37 cellular contexts compared by ENCODE assay signal in the genomic region with DNA sequence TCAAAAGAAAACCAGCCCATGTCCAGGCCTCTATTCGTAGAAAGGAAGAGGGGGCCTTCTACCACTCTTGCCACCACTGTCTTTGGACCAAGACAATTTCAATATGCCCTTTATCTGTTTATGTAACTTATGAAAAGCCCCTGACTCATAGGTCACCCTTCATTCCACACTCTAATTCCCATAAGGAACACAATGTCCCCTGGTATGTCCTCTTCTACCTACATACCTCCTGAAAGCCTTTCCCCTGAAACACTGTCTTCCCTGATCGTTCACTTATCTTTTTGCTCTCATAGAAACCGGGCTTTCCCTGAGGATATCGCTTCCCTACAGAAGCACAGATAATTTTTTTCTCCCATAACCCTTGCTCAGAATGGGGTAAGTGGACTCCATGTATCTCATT. TPM values are rescaled to one million over a fixed set of nuclear protein-coding genes. Genes with fewer than 3 reads are reported as not detected.
A peak's percentile ranks its signal among the peaks of the same experiment; 100 is the strongest.
DNase-seq lines count a peak whose midpoint lies in the region; ATAC-seq, FAIRE-seq and TF ChIP-seq lines count a peak whose summit lies in the region.
"Had no signal": no experiment of that assay in that cellular context is flagged by ENCODE, and none has a peak within 500 bp of the region (broad histone marks: within the 10 kb centered on the region; RNA-seq: fewer than 3 reads in every experiment).

No MANE protein-coding gene starts in this region.

- no TSS peak for BruUV-seq in GM12878 (replicated peaks; lab: Mats Ljungman, UMichigan)

- H3K36me3 ChIP-seq in right atrium auricular region (peaks cover 10% of the 10 kb centered on the region), KMS-11 (ENCODE audit: insufficient read depth) (no peaks in the 10 kb centered on the region), GM12878 (ENCODE audit: control insufficient read depth in 2 of 2, insufficient read depth in 2 of 2, low read length in 1 of 2) (peaks cover 0 to 25% of the 10 kb centered on the region in 2 experiments; a peak in 2 of 4 replicates), stomach (peaks cover 0 to 31% (median 15%) of the 10 kb centered on the region in 4 donors), neural progenitor cell (no peaks in the 10 kb centered on the region)
- H3K36me3 ChIP-seq: uterus had no signal

- H3K27me3 Mint-ChIP-seq in neural progenitor cell (ENCODE audit: insufficient read depth, low read depth), result peaks cover 2% of the 10 kb centered on the region
- H3K27me3 Mint-ChIP-seq: activated B cell treated with CpG ODN at 0.5 μM for 24 hours; activated naive CD8-positive, alpha-beta T cell; activated T-cell treated with anti-CD3 and anti-CD28 coated beads, Interleukin-2, amount 50 U/mL, for 24 hours; CD4-positive, alpha-beta T cell; stimulated activated naive CD8-positive, alpha-beta T cell treated with anti-CD3 and anti-CD28 coated beads, Interleukin-15, amount 100 ng/mL, for 72 hours had no signal

- H3K4me2 ChIP-seq in KMS-11 (peak overlapping the region; percentile 66; the same call in 1 of the 2 replicates), GM12878 (ENCODE audit: control insufficient read depth, insufficient read depth) (peak overlapping the region; percentile 93), neural progenitor cell (no peak overlapping the region)

- SMC1A ChIA-PET in GM12878 (lab: Charles Lee; ENCODE audit: uncharacterized antibody, unreplicated experiment), result interaction anchor here (0.7 to 11.2 kb wide), 6 partner anchors 8 to 54 kb away, joined by 3 to 231 read pairs (median 5); no protein-coding TSS in a partner anchor

- TF ChIP-seq EP300 in GM12878 (IDR thresholded peaks at IDR 0.05; ENCODE audit: borderline replicate concordance in 1 of 2, control insufficient read depth in 1 of 2, low read depth in 2 of 2, low read length in 2 of 2) (no peak), stomach (IDR thresholded peaks at IDR 0.05) (no peak)

- no peak overlapping the region for H3K9ac ChIP-seq in KMS-11
- peak overlapping the region; percentile 32; the same call in 1 of the 2 replicates for H3K9ac ChIP-seq in GM12878 (ENCODE audit: control insufficient read depth, insufficient read depth, low read length)
- no peak overlapping the region for H3K9ac ChIP-seq in neural progenitor cell
- H3K9ac ChIP-seq: GM23248, parathyroid adenoma had no signal

- TF ChIP-seq CTCF in right atrium auricular region (IDR thresholded peaks at IDR 0.05) (no peak), KMS-11 (conservative IDR thresholded peaks at IDR 0.05; ENCODE audit: low read depth, low read length) (no peak), GM12878 (IDR thresholded peaks at IDR 0.05 in 2 of 3, conservative IDR thresholded peaks at IDR 0.05 in 1 of 3; ENCODE audit: control insufficient read depth in 2 of 3, extremely low read depth in 1 of 3, insufficient read depth in 1 of 3, low read depth in 3 of 3, low read length in 3 of 3) (no peak), stomach (IDR thresholded peaks at IDR 0.05) (no peak), neural progenitor cell (IDR thresholded peaks at IDR 0.05) (no peak)

- H3K79me2 ChIP-seq in KMS-11 (ENCODE audit: insufficient read depth, low read depth) (peaks cover 56% of the 10 kb centered on the region; the same call in 1 of the 2 replicates), GM12878 (ENCODE audit: control insufficient read depth, insufficient read depth, low read length) (peaks cover 74% of the 10 kb centered on the region), neural progenitor cell (ENCODE audit: low read depth) (peaks cover 22% of the 10 kb centered on the region)

- H3K9me3 ChIP-seq in right atrium auricular region (no peaks in the 10 kb centered on the region), GM12878 (replicated peaks; ENCODE audit: control insufficient read depth, insufficient read depth, low read length) (no peaks in the 10 kb centered on the region), stomach (no peaks in the 10 kb centered on the region), neural progenitor cell (ENCODE audit: low read depth) (no peaks in the 10 kb centered on the region)
- H3K9me3 ChIP-seq: colonic mucosa, left lung, uterus had no signal

- no peaks in the 10 kb centered on the region for H3K9me3 Mint-ChIP-seq in neural progenitor cell
- H3K9me3 Mint-ChIP-seq: activated B cell treated with CpG ODN at 0.5 μM for 24 hours; activated T-cell treated with anti-CD3 and anti-CD28 coated beads, Interleukin-2, amount 50 U/mL, for 24 hours; CD4-positive, alpha-beta T cell; stimulated activated naive CD8-positive, alpha-beta T cell treated with anti-CD3 and anti-CD28 coated beads, Interleukin-15, amount 100 ng/mL, for 72 hours had no signal

- RAD21 ChIA-PET in GM12878 (lab: Charles Lee; ENCODE audit: unreplicated experiment), result interaction anchor here (1.1 to 3.4 kb wide), 4 partner anchors 8 to 55 kb away, joined by 5 to 16 read pairs (median 10); no protein-coding TSS in a partner anchor

- 74% methylated on average over 4 of the region's 4 CpGs for WGBS in GM12878 (ENCODE audit: insufficient coverage, insufficient replicate concordance, low lambda C conversion rate, missing lambda C conversion rate)
- WGBS in stomach, 5 donors, result 71 to 81% (median 76%) methylated on average over 4 of the region's 4 CpGs

- POLR2A ChIA-PET in GM12878 (lab: Charles Lee), result interaction anchor here (1.1 to 3.4 kb wide), 3 partner anchors 10 to 14 kb away, joined by 6 to 20 read pairs (median 14); partner anchors contain the start of gene EIF2AK3

- in situ Hi-C loops in GM12878 (cut with MboI), result no loop called here

- H3K27ac ChIP-seq in right atrium auricular region, result peak overlapping the region in 1 of 2 donors; percentile 61
- H3K27ac ChIP-seq in KMS-11, result no peak overlapping the region; the same call in 1 of the 2 replicates
- peak overlapping the region; percentile 80 for H3K27ac ChIP-seq in GM12878 (ENCODE audit: control insufficient read depth, insufficient read depth)
- peak overlapping the region; percentile 6 to 45 (median 14) for H3K27ac ChIP-seq in stomach
- H3K27ac ChIP-seq in neural progenitor cell, result no peak overlapping the region
- H3K27ac ChIP-seq: colonic mucosa, epithelial cell of prostate, GM23248, parathyroid adenoma, uterus had no signal

- H3K4me1 ChIP-seq in right atrium auricular region, result peaks cover 0 to 5% of the 10 kb centered on the region in 2 donors
- H3K4me1 ChIP-seq in KMS-11 (ENCODE audit: low read depth, poor library complexity, severe bottlenecking), result peaks cover 86% of the 10 kb centered on the region
- peaks cover 39% of the 10 kb centered on the region for H3K4me1 ChIP-seq in GM12878 (ENCODE audit: control insufficient read depth, insufficient read depth, low read length)
- peaks cover 25 to 63% (median 43%) of the 10 kb centered on the region in 4 donors for H3K4me1 ChIP-seq in stomach
- H3K4me1 ChIP-seq in neural progenitor cell, result peaks cover 7% of the 10 kb centered on the region
- H3K4me1 ChIP-seq: colonic mucosa, uterus had no signal

- H3K27ac Mint-ChIP-seq in neural progenitor cell, result no peak overlapping the region
- H3K27ac Mint-ChIP-seq: activated B cell treated with CpG ODN at 0.5 μM for 24 hours; activated naive CD8-positive, alpha-beta T cell; activated T-cell treated with anti-CD3 and anti-CD28 coated beads, Interleukin-2, amount 50 U/mL, for 24 hours; CD4-positive, alpha-beta T cell; stimulated activated naive CD8-positive, alpha-beta T cell treated with anti-CD3 and anti-CD28 coated beads, Interleukin-15, amount 100 ng/mL, for 72 hours had no signal

- DNase-seq in left ventricle myocardium superior (no peak), right atrium auricular region (ENCODE audit: low spot score) (no peak), GM12878 (ENCODE audit: low read depth, low spot score) (no peak), stomach (no peak), neural progenitor cell (ENCODE audit: low spot score) (no peak), NCI-H748 treated with DMSO at 0.1 percent for 48 hours (lab: John Stamatoyannopoulos, UW) (no peak)
- DNase-seq: activated B cell treated with CpG ODN at 0.5 μM for 24 hours; activated CD4-positive, alpha-beta T cell treated with anti-CD3 and anti-CD28 coated beads, Interleukin-2, amount 50 U/mL, for 1 hour; activated effector memory CD4-positive, alpha-beta T cell treated with anti-CD3 and anti-CD28 coated beads, Interleukin-2, amount 50 U/mL, for 16 hours; activated T-cell treated with anti-CD3 and anti-CD28 coated beads, Interleukin-2, amount 50 U/mL, for 24 hours; anterior cingulate cortex; CD4-positive, alpha-beta T cell; colonic mucosa; DND-41; effector memory CD4-positive, alpha-beta T cell; GM23248; islet precursor cell; KG1; left lung; NCI-H1417; NCI-H2029 treated with DMSO at 0.1 percent for 48 hours; NCI-H2227 treated with DMSO at 0.1 percent for 48 hours; NCI-H526; SIG-M5; stimulated activated CD4-positive, alpha-beta T cell treated with anti-CD3 and anti-CD28 coated beads, Interleukin-12 subunit alpha, Interleukin-12 subunit beta, amount 100 ng/mL, for 4 hours; stimulated activated CD4-positive, alpha-beta T cell treated with anti-CD3 and anti-CD28 coated beads, Interleukin-2, amount 100 ng/mL, for 48 hours; stimulated activated naive CD8-positive, alpha-beta T cell treated with anti-CD3 and anti-CD28 coated beads, Interleukin-15, amount 100 ng/mL, for 72 hours; T1000; uterus had no signal

- H2AFZ ChIP-seq in KMS-11 (ENCODE audit: low read depth) (no peak overlapping the region), GM12878 (ENCODE audit: control insufficient read depth, low read depth, low read length) (no peak overlapping the region), neural progenitor cell (replicated peaks) (no peak overlapping the region)
- H2AFZ ChIP-seq: GM23248, parathyroid adenoma had no signal

- H3F3A ChIP-seq in neural progenitor cell (ENCODE audit: low read depth), result no peaks in the 10 kb centered on the region

- H4K20me1 ChIP-seq in KMS-11 (ENCODE audit: insufficient read depth) (no peaks in the 10 kb centered on the region), GM12878 (ENCODE audit: control insufficient read depth, insufficient read depth) (no peaks in the 10 kb centered on the region), neural progenitor cell (ENCODE audit: low read depth) (peaks cover 3% of the 10 kb centered on the region)

- FAIRE-seq in GM12878 (lab: Jason Lieb, UNC), result no peak
- FAIRE-seq: A204.1, HTR-8/SVneo had no signal

- no peaks in the 10 kb centered on the region for H3K27me3 ChIP-seq in right atrium auricular region
- no peaks in the 10 kb centered on the region for H3K27me3 ChIP-seq in KMS-11 (ENCODE audit: insufficient read depth, low read depth)
- H3K27me3 ChIP-seq in GM12878 (replicated peaks in 1 of 2; ENCODE audit: control insufficient read depth in 2 of 2, insufficient read depth in 2 of 2, low read length in 1 of 2), result no peaks in the 10 kb centered on the region
- no peaks in the 10 kb centered on the region for H3K27me3 ChIP-seq in stomach
- H3K27me3 ChIP-seq in neural progenitor cell, result no peaks in the 10 kb centered on the region
- H3K27me3 ChIP-seq: colonic mucosa, left lung, uterus had no signal

- ATAC-seq in left ventricle myocardium superior (peak; percentile 54), GM12878 (no peak), GM21367 (IDR thresholded peaks at IDR 0.05; ENCODE audit: unreplicated experiment) (no peak)
- ATAC-seq: left lung; Panc1; stimulated activated naive CD8-positive, alpha-beta T cell treated with anti-CD3 and anti-CD28 coated beads, Interleukin-15, amount 100 ng/mL, for 72 hours had no signal

- CTCF ChIA-PET in GM12878 (lab: Yijun Ruan, JAX), result interaction anchor here (1.4 to 1.6 kb wide), 3 partner anchors 8 to 23 kb away, joined by 3 to 9 read pairs (median 4); no protein-coding TSS in a partner anchor

- H3K4me3 Mint-ChIP-seq in neural progenitor cell, result no peak overlapping the region
- H3K4me3 Mint-ChIP-seq: activated B cell treated with CpG ODN at 0.5 μM for 24 hours; activated naive CD8-positive, alpha-beta T cell; activated T-cell treated with anti-CD3 and anti-CD28 coated beads, Interleukin-2, amount 50 U/mL, for 24 hours; CD4-positive, alpha-beta T cell; stimulated activated naive CD8-positive, alpha-beta T cell treated with anti-CD3 and anti-CD28 coated beads, Interleukin-15, amount 100 ng/mL, for 72 hours had no signal

- no peak for TF ChIP-seq RAD21 in GM12878 (IDR thresholded peaks at IDR 0.05; ENCODE audit: insufficient read depth, low read depth, low read length)

- H3K36me3 Mint-ChIP-seq in neural progenitor cell, result no peaks in the 10 kb centered on the region

- H3K4me1 Mint-ChIP-seq in neural progenitor cell, result no peaks in the 10 kb centered on the region
- H3K4me1 Mint-ChIP-seq: stimulated activated naive CD8-positive, alpha-beta T cell treated with anti-CD3 and anti-CD28 coated beads, Interleukin-15, amount 100 ng/mL, for 72 hours had no signal

- H3K4me3 ChIP-seq in right atrium auricular region (no peak overlapping the region), KMS-11 (IDR thresholded peaks at IDR 0.05; ENCODE audit: insufficient read depth, low read depth, low read length) (no peak overlapping the region), GM12878 (no peak overlapping the region), stomach (no peak overlapping the region), neural progenitor cell (no peak overlapping the region)
- H3K4me3 ChIP-seq: colonic mucosa, GM23248, left lung, uterus had no signal

- TF ChIP-seq POLR2A in GM12878 (IDR thresholded peaks at IDR 0.05; ENCODE audit: low read depth, low read length) (no peak), stomach (IDR thresholded peaks at IDR 0.05) (no peak)

- intact Hi-C loops in left ventricle myocardium superior (cut with micrococcal nuclease), result no loop called here
- intact Hi-C loops in GM12878 (cut with micrococcal nuclease; ENCODE audit: unreplicated experiment), result loop anchor here (1.0 kb wide), 2 partner anchors 8 to 14 kb away; no protein-coding TSS in a partner anchor
- intact Hi-C loops in stomach (cut with DNase I; ENCODE audit: low total_unique reads), result no loop called here

RNA-seq across cellular contexts. Expression of gene EIF2AK3, which starts 13.3 kb away (rescaled TPM):
- 5.2 TPM for total RNA-seq in left ventricle myocardium superior
- 10 to 100 TPM; 10.2 to 13.4 TPM for total RNA-seq in right atrium auricular region
- total RNA-seq in GM12878 (2013; cell fraction: nucleolus; rRNA removed), result 163 and 165 TPM in 2 replicates
- total RNA-seq in GM12878 (2014; rRNA removed), result 28.9 and 33.4 TPM in 2 replicates
- 41.4 and 44.7 TPM in 2 replicates for total RNA-seq in GM12878 (2014; rRNA removed; fragmentation: Illumina TruSeq; extraction: Trizol)
- total RNA-seq in GM12878 (2021), result 23.6 and 24.8 TPM in 2 replicates
- 46.5 TPM for polyA plus RNA-seq in GM12878 (2011; ENCODE audit: low read depth)
- polyA plus RNA-seq in GM12878 (2011; rRNA removed), result 26.0 and 33.4 TPM in 2 replicates
- 9.8 and 13.2 TPM in 2 replicates for polyA plus RNA-seq in GM12878 (2011; cell fraction: cytosol; rRNA removed)
- polyA plus RNA-seq in GM12878 (2011; cell fraction: nucleus; rRNA removed), result 13.3 and 14.2 TPM in 2 replicates
- 33.3 and 35.1 TPM in 2 replicates for polyA plus RNA-seq in GM12878 (2012)
- polyA plus RNA-seq in GM12878 (2014; fragmentation: Illumina TruSeq; extraction: Trizol), result 34.7 and 47.0 TPM in 2 replicates
- polyA plus RNA-seq in GM12878 (2014; fragmentation: Nextera tagmentation; extraction: Ambion mirVana), result 1 to 10 TPM; 5.0 to 8.2 TPM
- polyA plus RNA-seq in GM12878 (2014; rRNA removed), result 17.8 and 19.1 TPM in 2 replicates
- polyA plus RNA-seq in GM12878 (2016; fragmentation: Nextera tagmentation; extraction: Ambion mirVana), result 10 to 100 TPM; 20.2 to 21.2 TPM
- polyA minus RNA-seq in GM12878 (2011; rRNA and poly(A)+ RNA removed), result 18.5 and 36.6 TPM in 2 replicates
- 12.2 and 12.5 TPM in 2 replicates for polyA minus RNA-seq in GM12878 (2011; cell fraction: cytosol; rRNA and poly(A)+ RNA removed)
- 16.7 and 20.5 TPM in 2 replicates for polyA minus RNA-seq in GM12878 (2011; cell fraction: nucleus; rRNA and poly(A)+ RNA removed)
- total RNA-seq in stomach, result 10 to 100 TPM; 33.3 to 92.3 (median 57.7) TPM
- 1 to 10 TPM; 4.8 to 7.6 (median 6.6) TPM for polyA plus RNA-seq in stomach
- 14.9 and 21.6 TPM in 2 replicates for total RNA-seq in neural progenitor cell (ENCODE audit: low replicate concordance)

Comparison
In these comparisons a context has a peak if more than half of its experiments do, and no peak if none do; other contexts are left out.
1. H3K27ac ChIP-seq: peak in GM12878 (single experiment) and stomach (5 of 5); none in KMS-11 (single experiment) and neural progenitor cell (single experiment).